Comparison of ENCODE assay signal across 22 cellular contexts in genomic region chr5:76504901-76505564, GRCh38.
DNase-seq lines count a peak whose midpoint lies in the region; ATAC-seq and TF ChIP-seq lines count a peak whose summit lies in the region.
"Had no signal": no experiment of that assay in that cellular context is flagged by ENCODE, and none has a peak within 500 bp of the region (broad histone marks: within the 10 kb centered on the region; RNA-seq: fewer than 3 reads in every experiment).

No MANE protein-coding gene starts in this region.

- no peak overlapping the region for H2AFZ ChIP-seq in osteoblast (ENCODE audit: low read length)

- H3K36me3 ChIP-seq in Caco-2 (ENCODE audit: control insufficient read depth, insufficient read depth, low read length), result no peaks in the 10 kb centered on the region
- no peaks in the 10 kb centered on the region for H3K36me3 ChIP-seq in mucosa of descending colon (ENCODE audit: low read depth)
- no peaks in the 10 kb centered on the region for H3K36me3 ChIP-seq in osteoblast (ENCODE audit: insufficient read depth, low read length)
- H3K36me3 ChIP-seq: Peyer's patch had no signal

- peaks cover 4 to 10% of the 10 kb centered on the region in 2 donors for H3K36me3 Mint-ChIP-seq in CD14-positive monocyte
- peaks cover 13% of the 10 kb centered on the region for H3K36me3 Mint-ChIP-seq in Caco-2 (ENCODE audit: insufficient read depth, unreplicated experiment)
- H3K36me3 Mint-ChIP-seq in central memory CD8-positive, alpha-beta T cell (ENCODE audit: insufficient read depth), result peaks cover 6% of the 10 kb centered on the region

- H3K9me3 ChIP-seq in Caco-2, result no peaks in the 10 kb centered on the region
- H3K9me3 ChIP-seq in mucosa of descending colon, result no peaks in the 10 kb centered on the region
- no peaks in the 10 kb centered on the region for H3K9me3 ChIP-seq in osteoblast (ENCODE audit: low read depth, low read length)
- H3K9me3 ChIP-seq: Peyer's patch had no signal

- H4K20me1 ChIP-seq in osteoblast (ENCODE audit: insufficient read depth, low read length), result no peaks in the 10 kb centered on the region

- H3K27me3 ChIP-seq in Caco-2 (replicated peaks; ENCODE audit: control insufficient read depth, insufficient read depth, low read length) (no peaks in the 10 kb centered on the region), osteoblast (ENCODE audit: insufficient read depth, low read length) (no peaks in the 10 kb centered on the region)
- H3K27me3 ChIP-seq: Peyer's patch had no signal

- peaks cover 0 to 2% (median 0%) of the 10 kb centered on the region in 3 donors for H3K27me3 Mint-ChIP-seq in CD14-positive monocyte (ENCODE audit: low read depth in 3 of 3)
- H3K27me3 Mint-ChIP-seq in Caco-2 (ENCODE audit: insufficient read depth, unreplicated experiment), result no peaks in the 10 kb centered on the region
- H3K27me3 Mint-ChIP-seq in central memory CD8-positive, alpha-beta T cell, result no peaks in the 10 kb centered on the region

- H3K4me3 ChIP-seq in Caco-2 (ENCODE audit: low read depth, low read length) (no peak overlapping the region), mucosa of descending colon (no peak overlapping the region), osteoblast (ENCODE audit: insufficient read depth, low read length) (no peak overlapping the region)
- H3K4me3 ChIP-seq: GM12878, Peyer's patch had no signal

- ATAC-seq in central memory CD8-positive, alpha-beta T cell (replicated peaks; ENCODE audit: extremely low read depth, poor library complexity, severe bottlenecking), result no peak
- ATAC-seq in mucosa of descending colon (peak; percentile 58), GM19328 (IDR thresholded peaks at IDR 0.05; ENCODE audit: unreplicated experiment) (no peak)
- ATAC-seq: GM12878 had no signal

- POLR2A ChIA-PET in Caco-2 (lab: Charles Lee), result no interaction called here

- intact Hi-C loops in CD14-positive monocyte (cut with micrococcal nuclease), result no loop called here
- intact Hi-C loops in Caco-2 (cut with micrococcal nuclease; ENCODE audit: unreplicated experiment), result no loop called here
- intact Hi-C loops in mucosa of descending colon (cut with DNase I, micrococcal nuclease), result no loop called here

- H3K4me1 ChIP-seq in Caco-2, result peaks cover 9% of the 10 kb centered on the region; the same call in 1 of the 2 replicates
- peaks cover 3% of the 10 kb centered on the region for H3K4me1 ChIP-seq in mucosa of descending colon (ENCODE audit: low read depth)
- H3K4me1 ChIP-seq in osteoblast (ENCODE audit: insufficient read depth, low read length), result no peaks in the 10 kb centered on the region
- H3K4me1 ChIP-seq: Peyer's patch had no signal

- no peak overlapping the region for H3K27ac ChIP-seq in osteoblast (ENCODE audit: low read depth, low read length)
- H3K27ac ChIP-seq: Peyer's patch had no signal

- H3K27ac Mint-ChIP-seq in CD14-positive monocyte (peak overlapping the region; percentile 31 to 81 (median 69)), Caco-2 (ENCODE audit: unreplicated experiment) (peak overlapping the region; percentile 0)
- peak overlapping the region; percentile 2 for H3K27ac Mint-ChIP-seq in central memory CD8-positive, alpha-beta T cell (ENCODE audit: low read depth)

- peaks cover 37% of the 10 kb centered on the region for H3K4me1 Mint-ChIP-seq in CD14-positive monocyte
- peaks cover 20% of the 10 kb centered on the region for H3K4me1 Mint-ChIP-seq in Caco-2 (ENCODE audit: low read depth, unreplicated experiment)
- peaks cover 47% of the 10 kb centered on the region for H3K4me1 Mint-ChIP-seq in central memory CD8-positive, alpha-beta T cell

- CTCF ChIA-PET in Caco-2 (lab: Charles Lee), result no interaction called here

- H3K4me2 ChIP-seq in osteoblast (ENCODE audit: insufficient read depth, low read length), result no peak overlapping the region

- H3K4me3 Mint-ChIP-seq in CD14-positive monocyte (no peak overlapping the region), Caco-2 (ENCODE audit: unreplicated experiment) (no peak overlapping the region)
- H3K4me3 Mint-ChIP-seq in central memory CD8-positive, alpha-beta T cell, result no peak overlapping the region

- H3K9me3 Mint-ChIP-seq in CD14-positive monocyte (peaks cover 0 to 2% (median 0%) of the 10 kb centered on the region in 7 donors), Caco-2 (ENCODE audit: unreplicated experiment) (no peaks in the 10 kb centered on the region)
- no peaks in the 10 kb centered on the region for H3K9me3 Mint-ChIP-seq in central memory CD8-positive, alpha-beta T cell

- no TSS peak for BruUV-seq in Caco-2 (replicated peaks; lab: Mats Ljungman, UMichigan)

- DNase-seq in CD14-positive monocyte (ENCODE audit: low spot score) (no peak), Caco-2 (no peak), mucosa of descending colon (no peak), osteoblast (ENCODE audit: insufficient read length, low spot score, missing footprints) (no peak), DMS153 treated with DMSO at 0.1 percent for 48 hours (lab: John Stamatoyannopoulos, UW; ENCODE audit: unreplicated experiment) (no peak)
- DNase-seq in central memory CD8-positive, alpha-beta T cell (ENCODE audit: low spot score in 2 of 2), result no peak
- DNase-seq: AML-193, C1 segment of cervical spinal cord, COR-L47, DMS 273 treated with DMSO at 0.1 percent for 48 hours, DND-41, Karpas-422, MV-4-11, NCI-H1105 treated with DMSO at 0.1 percent for 48 hours, NCI-H1694, NCI-H2081, NCI-H2171, NCI-H345, NCI-H774, Peyer's patch had no signal

- TF ChIP-seq CTCF in CD14-positive monocyte (IDR thresholded peaks at IDR 0.05) (no peak), Caco-2 (IDR thresholded peaks at IDR 0.05; ENCODE audit: insufficient read depth in 1 of 2, low read depth in 1 of 2, low read length in 1 of 2, severe bottlenecking in 1 of 2, unreplicated experiment in 1 of 2) (no peak), mucosa of descending colon (IDR thresholded peaks at IDR 0.05) (no peak), osteoblast (IDR thresholded peaks at IDR 0.05; ENCODE audit: extremely low read depth, low read depth, low read length) (no peak)

- H3K79me2 ChIP-seq in osteoblast (ENCODE audit: insufficient read depth, low read length), result no peaks in the 10 kb centered on the region

Comparison
In these comparisons a context has a peak if more than half of its experiments do, and no peak if none do; other contexts are left out.
1. H3K27ac Mint-ChIP-seq: peak in every context shown above with its lines; median percentile 69 in CD14-positive monocyte; 2 in central memory CD8-positive, alpha-beta T cell; 0 in Caco-2.